In the genomic region with DNA sequence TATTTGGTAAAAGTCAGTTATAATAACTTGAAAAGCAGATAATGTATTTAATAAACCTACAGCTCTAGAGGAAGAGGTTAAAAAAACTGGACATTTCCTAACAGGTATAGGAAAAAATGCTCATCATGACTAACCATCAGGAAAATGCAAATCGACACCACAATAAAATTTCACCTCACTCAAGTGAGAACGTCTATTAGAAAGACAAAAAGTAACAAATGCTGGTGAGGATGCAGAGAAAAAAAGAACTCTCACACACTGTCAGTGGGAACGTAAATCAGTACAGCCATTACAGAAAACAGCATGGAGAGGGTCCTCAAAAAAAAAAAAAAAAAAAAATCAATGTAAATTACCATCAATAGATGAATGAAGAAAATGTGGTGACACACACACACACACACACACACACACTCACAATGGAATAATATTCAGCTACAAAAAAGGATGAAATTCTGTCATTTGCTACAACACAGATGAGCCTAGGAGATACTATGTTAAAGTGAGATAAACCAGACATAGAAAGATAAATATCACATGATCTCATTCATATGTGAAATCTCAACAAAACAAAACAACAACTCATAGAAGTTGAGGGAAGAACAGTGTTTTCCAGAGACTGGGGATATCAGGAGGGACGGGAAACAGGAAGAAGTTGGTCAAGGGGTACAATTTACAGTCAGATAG, we compare ENCODE assay signal across 13 cellular contexts. TPM values are rescaled to one million over a fixed set of nuclear protein-coding genes. Genes with fewer than 3 reads are reported as not detected.
DNase-seq lines count a peak whose midpoint lies in the region; ATAC-seq, FAIRE-seq and TF ChIP-seq lines count a peak whose summit lies in the region.
"Had no signal": no experiment of that assay in that cellular context is flagged by ENCODE, and none has a peak within 500 bp of the region (broad histone marks: within the 10 kb centered on the region; RNA-seq: fewer than 3 reads in every experiment).

No MANE protein-coding gene starts in this region.

- no peak for TF ChIP-seq POLR2A in GM12878 (IDR thresholded peaks at IDR 0.05; ENCODE audit: low read depth, low read length)

- 9% methylated on average over 4 of the region's 4 CpGs for WGBS in GM12878 (ENCODE audit: insufficient coverage, insufficient replicate concordance, low lambda C conversion rate, missing lambda C conversion rate)

- CTCF ChIA-PET in CD8-positive, alpha-beta memory T cell (lab: Charles Lee) = no interaction called here
- CTCF ChIA-PET in HEK293 (lab: Yijun Ruan, JAX) (no interaction called here), GM12878 (lab: Yijun Ruan, JAX) (interaction anchor here (1.6 to 2.1 kb wide), 3 partner anchors 16 to 70 kb away, joined by 4 to 7 read pairs (median 6); no protein-coding TSS in a partner anchor)

- peak overlapping the region; percentile 38; the same call in 1 of the 2 replicates for H3K9ac ChIP-seq in GM12878 (ENCODE audit: control insufficient read depth, insufficient read depth, low read length)

- H3K4me2 ChIP-seq in GM12878 (ENCODE audit: control insufficient read depth, insufficient read depth) = peak overlapping the region; percentile 72

- H3K36me3 Mint-ChIP-seq in CD8-positive, alpha-beta memory T cell = peaks cover 0 to 22% (median 5%) of the 10 kb centered on the region in 3 donors
- H3K36me3 Mint-ChIP-seq in naive thymus-derived CD8-positive, alpha-beta T cell = peaks cover 0 to 29% (median 1%) of the 10 kb centered on the region in 3 donors

- no peak for TF ChIP-seq RAD21 in GM12878 (IDR thresholded peaks at IDR 0.05; ENCODE audit: insufficient read depth, low read depth, low read length)

- peak overlapping the region; percentile 3 to 67 (median 49) for H3K4me3 Mint-ChIP-seq in CD8-positive, alpha-beta memory T cell
- peak overlapping the region; percentile 7 to 78 (median 53) for H3K4me3 Mint-ChIP-seq in naive thymus-derived CD8-positive, alpha-beta T cell

- TF ChIP-seq EP300 in GM12878 (IDR thresholded peaks at IDR 0.05; ENCODE audit: borderline replicate concordance in 1 of 2, control insufficient read depth in 1 of 2, low read depth in 2 of 2, low read length in 2 of 2) = no peak

- H3K4me1 ChIP-seq in CD8-positive, alpha-beta memory T cell (ENCODE audit: insufficient read depth, low read length) = peaks cover 59% of the 10 kb centered on the region
- H3K4me1 ChIP-seq in HEK293 (ENCODE audit: control insufficient read depth, insufficient read depth, low read length) (peaks cover 14% of the 10 kb centered on the region), GM12878 (ENCODE audit: control insufficient read depth, insufficient read depth, low read length) (peaks cover 42% of the 10 kb centered on the region)

- in situ Hi-C loops in GM12878 (cut with MboI) = no loop called here

- peaks cover 77 to 93% (median 91%) of the 10 kb centered on the region in 3 donors for H3K4me1 Mint-ChIP-seq in CD8-positive, alpha-beta memory T cell
- peaks cover 41 to 93% (median 83%) of the 10 kb centered on the region in 4 donors for H3K4me1 Mint-ChIP-seq in naive thymus-derived CD8-positive, alpha-beta T cell

- no peak for FAIRE-seq in GM12878 (lab: Jason Lieb, UNC)

- RAD21 ChIA-PET in GM12878 (lab: Charles Lee; ENCODE audit: unreplicated experiment) = interaction anchor here (0.5 to 0.7 kb wide), 2 partner anchors 11 to 17 kb away, joined by 3 to 4 read pairs; no protein-coding TSS in a partner anchor

- no peaks in the 10 kb centered on the region for H3K36me3 ChIP-seq in CD8-positive, alpha-beta memory T cell (ENCODE audit: insufficient read depth, low read length)
- H3K36me3 ChIP-seq in HEK293 (ENCODE audit: control insufficient read depth in 2 of 2, insufficient read depth in 1 of 2, low read length in 2 of 2) (no peaks in the 10 kb centered on the region; a peak in 1 of 3 replicates), GM12878 (ENCODE audit: control insufficient read depth in 2 of 2, insufficient read depth in 2 of 2, low read length in 1 of 2) (peaks cover 0 to 5% of the 10 kb centered on the region in 2 experiments; a peak in 2 of 4 replicates)

- no peak overlapping the region for H3K27ac ChIP-seq in CD8-positive, alpha-beta memory T cell (ENCODE audit: low read depth, low read length)
- no peak overlapping the region for H3K27ac ChIP-seq in HEK293 (ENCODE audit: extremely low read depth, low read depth, low read length)
- H3K27ac ChIP-seq in GM12878 (ENCODE audit: control insufficient read depth, insufficient read depth) = peak overlapping the region; percentile 66
- H3K27ac ChIP-seq: spleen, testis had no signal

- no peak overlapping the region for H2AFZ ChIP-seq in GM12878 (ENCODE audit: control insufficient read depth, low read depth, low read length)

- H3K4me3 ChIP-seq in CD8-positive, alpha-beta memory T cell (ENCODE audit: low read length) = no peak overlapping the region
- H3K4me3 ChIP-seq in HEK293 (ENCODE audit: low read depth, low read length) (no peak overlapping the region), GM12878 (no peak overlapping the region; the same call in 1 of the 2 replicates)
- H3K4me3 ChIP-seq: spleen, testis had no signal

- H3K79me2 ChIP-seq in GM12878 (ENCODE audit: control insufficient read depth, insufficient read depth, low read length) = peaks cover 99% of the 10 kb centered on the region

- no peaks in the 10 kb centered on the region for H3K9me3 ChIP-seq in CD8-positive, alpha-beta memory T cell (ENCODE audit: low read length)
- H3K9me3 ChIP-seq in HEK293 (ENCODE audit: control insufficient read depth, insufficient read depth, low read depth, low read length) (no peaks in the 10 kb centered on the region), GM12878 (replicated peaks; ENCODE audit: control insufficient read depth, insufficient read depth, low read length) (peaks cover under 1% of the 10 kb centered on the region; the same call in 2 of the 3 replicates)
- H3K9me3 ChIP-seq: spleen, testis had no signal

- intact Hi-C loops in GM12878 (cut with micrococcal nuclease; ENCODE audit: unreplicated experiment) = no loop called here

- TSS peak; percentile 95 for BruUV-seq in GM12878 (replicated peaks; lab: Mats Ljungman, UMichigan)

- no peaks in the 10 kb centered on the region for H3K27me3 Mint-ChIP-seq in CD8-positive, alpha-beta memory T cell
- H3K27me3 Mint-ChIP-seq in naive thymus-derived CD8-positive, alpha-beta T cell = no peaks in the 10 kb centered on the region

- H4K20me1 ChIP-seq in GM12878 (ENCODE audit: control insufficient read depth, insufficient read depth) = peaks cover 5% of the 10 kb centered on the region; the same call in 1 of the 2 replicates

- no peak for DNase-seq in CD8-positive, alpha-beta memory T cell
- DNase-seq in GM12878 (ENCODE audit: low read depth, low spot score) (no peak), AML-193 (lab: John Stamatoyannopoulos, UW) (no peak), NCI-H187 treated with DMSO at 0.1 percent for 48 hours (lab: John Stamatoyannopoulos, UW) (no peak)
- DNase-seq in naive thymus-derived CD8-positive, alpha-beta T cell = no peak
- DNase-seq: dermis blood vessel endothelial cell, GF-D8, NCI-H345, spleen, testis had no signal

- no peaks in the 10 kb centered on the region for H3K9me3 Mint-ChIP-seq in CD8-positive, alpha-beta memory T cell
- H3K9me3 Mint-ChIP-seq in naive thymus-derived CD8-positive, alpha-beta T cell = no peaks in the 10 kb centered on the region

- no peak for TF ChIP-seq CTCF in HEK293 (tag by site-specific recombination; IDR thresholded peaks at IDR 0.05)
- no peak for TF ChIP-seq CTCF in GM12878 (IDR thresholded peaks at IDR 0.05 in 2 of 3, conservative IDR thresholded peaks at IDR 0.05 in 1 of 3; ENCODE audit: control insufficient read depth in 2 of 3, extremely low read depth in 1 of 3, insufficient read depth in 1 of 3, low read depth in 3 of 3, low read length in 3 of 3)

- POLR2A ChIA-PET in CD8-positive, alpha-beta memory T cell (lab: Charles Lee) = no interaction called here
- POLR2A ChIA-PET in HEK293 (lab: Yijun Ruan, JAX) (no interaction called here), GM12878 (lab: Charles Lee) (interaction anchor here (1.1 to 3.6 kb wide), 4 partner anchors 9 to 22 kb away, joined by 4 to 16 read pairs (median 6); no protein-coding TSS in a partner anchor)
- POLR2A ChIA-PET in naive thymus-derived CD8-positive, alpha-beta T cell (lab: Charles Lee) = no interaction called here

- peak overlapping the region in 7 of 8 donors; percentile 24 to 84 (median 56) for H3K27ac Mint-ChIP-seq in CD8-positive, alpha-beta memory T cell
- H3K27ac Mint-ChIP-seq in naive thymus-derived CD8-positive, alpha-beta T cell = peak overlapping the region in 9 of 10 donors; percentile 6 to 76 (median 43)

- no peaks in the 10 kb centered on the region for H3K27me3 ChIP-seq in CD8-positive, alpha-beta memory T cell (ENCODE audit: insufficient read depth, low read length, poor library complexity, severe bottlenecking)
- no peaks in the 10 kb centered on the region for H3K27me3 ChIP-seq in GM12878 (replicated peaks in 1 of 2; ENCODE audit: control insufficient read depth in 2 of 2, insufficient read depth in 2 of 2, low read length in 1 of 2)
- H3K27me3 ChIP-seq: spleen, testis had no signal

- ATAC-seq in GM12878 (peak; percentile 7; the same call in 1 of the 3 replicates), HG02970 (IDR thresholded peaks at IDR 0.05; ENCODE audit: low FRiP score, unreplicated experiment) (no peak)
- ATAC-seq in naive thymus-derived CD8-positive, alpha-beta T cell = no peak
- ATAC-seq: Panc1 had no signal

- SMC1A ChIA-PET in GM12878 (lab: Charles Lee; ENCODE audit: uncharacterized antibody, unreplicated experiment) = interaction anchor here (1.7 kb wide), 1 partner anchor 10 kb away, joined by 7 read pairs; no protein-coding TSS in a partner anchor

RNA-seq across cellular contexts. Expression of a gene that starts 20.1 kb away (rescaled TPM):
- total RNA-seq in CD8-positive, alpha-beta memory T cell = 10 to 100 TPM; 40.9 to 41.3 TPM
- polyA plus RNA-seq in CD8-positive, alpha-beta memory T cell = 45.3 TPM
- total RNA-seq in GM12878 (2013; cell fraction: nucleolus; rRNA removed) = 161 and 173 TPM in 2 replicates
- 19.0 and 23.7 TPM in 2 replicates for total RNA-seq in GM12878 (2014; rRNA removed)
- total RNA-seq in GM12878 (2014; rRNA removed; fragmentation: Illumina TruSeq; extraction: Trizol) = 19.2 and 19.7 TPM in 2 replicates
- total RNA-seq in GM12878 (2021) = 20.4 and 22.1 TPM in 2 replicates
- polyA plus RNA-seq in GM12878 (2011; ENCODE audit: low read depth) = 20.9 TPM
- 59.2 and 68.1 TPM in 2 replicates for polyA plus RNA-seq in GM12878 (2011; rRNA removed)
- polyA plus RNA-seq in GM12878 (2011; cell fraction: cytosol; rRNA removed) = 34.2 and 34.6 TPM in 2 replicates
- polyA plus RNA-seq in GM12878 (2011; cell fraction: nucleus; rRNA removed) = 53.3 and 68.6 TPM in 2 replicates
- polyA plus RNA-seq in GM12878 (2012) = 18.8 and 25.4 TPM in 2 replicates
- polyA plus RNA-seq in GM12878 (2014; fragmentation: Illumina TruSeq; extraction: Trizol) = 27.8 and 36.2 TPM in 2 replicates
- polyA plus RNA-seq in GM12878 (2014; fragmentation: Nextera tagmentation; extraction: Ambion mirVana) = 1 to 10 TPM; 6.8 to 7.6 TPM
- 20.7 and 21.5 TPM in 2 replicates for polyA plus RNA-seq in GM12878 (2014; rRNA removed)
- 10 to 100 TPM; 15.0 to 15.6 TPM for polyA plus RNA-seq in GM12878 (2016; fragmentation: Nextera tagmentation; extraction: Ambion mirVana)
- polyA minus RNA-seq in GM12878 (2011; rRNA and poly(A)+ RNA removed) = 90.9 and 130 TPM in 2 replicates
- 15.6 and 24.0 TPM in 2 replicates for polyA minus RNA-seq in GM12878 (2011; cell fraction: cytosol; rRNA and poly(A)+ RNA removed)
- polyA minus RNA-seq in GM12878 (2011; cell fraction: nucleus; rRNA and poly(A)+ RNA removed) = 66.1 and 97.8 TPM in 2 replicates
- 100 to 1,000 TPM; 128 to 131 TPM for total RNA-seq in naive thymus-derived CD8-positive, alpha-beta T cell
- polyA plus RNA-seq in naive thymus-derived CD8-positive, alpha-beta T cell = 10 to 100 TPM; 36.9 to 48.5 (median 46.2) TPM
